Comparison of ENCODE assay signal across 8 cellular contexts in genomic region chrX:9465380-9466114, GRCh38.
A peak's percentile ranks its signal among the peaks of the same experiment; 100 is the strongest.
DNase-seq lines count a peak whose midpoint lies in the region; ATAC-seq and TF ChIP-seq lines count a peak whose summit lies in the region.

No MANE protein-coding gene starts in this region.

- H3K9ac ChIP-seq in stomach smooth muscle (ENCODE audit: low read length in 2 of 2) = peak overlapping the region; percentile 57 to 62

- DNase-seq in GM12865 (ENCODE audit: low read depth) (peak; percentile 22), T-helper 22 cell (ENCODE audit: low read depth) (peak; percentile 11), memory B cell (ENCODE audit: low spot score in 2 of 2) (peak; percentile 43 to 51), epidermal melanocyte (ENCODE audit: insufficient read length, low spot score) (no peak), NCI-H2196 treated with DMSO at 0.1 percent for 48 hours (lab: John Stamatoyannopoulos, UW; ENCODE audit: unreplicated experiment) (no peak)
- peak in 1 of 2 donors; percentile 19 for DNase-seq in central memory CD8-positive, alpha-beta T cell (ENCODE audit: low spot score in 2 of 2)

- H3K4me3 ChIP-seq in GM12865 (ENCODE audit: low read depth, low read length) = peak overlapping the region; percentile 71
- peak overlapping the region; percentile 49 to 69 for H3K4me3 ChIP-seq in stomach smooth muscle (ENCODE audit: low read length in 2 of 2)

- peak; percentile 25 for ATAC-seq in HG02885 (IDR thresholded peaks at IDR 0.05; ENCODE audit: poor library complexity, unreplicated experiment)
- ATAC-seq in central memory CD8-positive, alpha-beta T cell (replicated peaks; ENCODE audit: extremely low read depth, poor library complexity, severe bottlenecking) = peak; percentile 37
- ATAC-seq in memory B cell (ENCODE audit: low read depth) = peak; percentile 37

- peaks cover 0 to 3% of the 10 kb centered on the region in 2 donors for H3K27me3 ChIP-seq in stomach smooth muscle (ENCODE audit: control insufficient read depth in 1 of 2, insufficient read depth in 2 of 2, low read length in 2 of 2)

- H3K27ac Mint-ChIP-seq in central memory CD8-positive, alpha-beta T cell (ENCODE audit: low read depth) = no peak overlapping the region
- no peak overlapping the region for H3K27ac Mint-ChIP-seq in memory B cell

- H3K4me1 Mint-ChIP-seq in central memory CD8-positive, alpha-beta T cell = peaks cover 39% of the 10 kb centered on the region
- H3K4me1 Mint-ChIP-seq in memory B cell = peaks cover 20% of the 10 kb centered on the region

- H3K4me1 ChIP-seq in stomach smooth muscle (ENCODE audit: control insufficient read depth, insufficient read depth, low read length) = peaks cover 19% of the 10 kb centered on the region

- H3K4me3 Mint-ChIP-seq in central memory CD8-positive, alpha-beta T cell = peak overlapping the region; percentile 63
- peak overlapping the region; percentile 75 for H3K4me3 Mint-ChIP-seq in memory B cell

- H3K36me3 Mint-ChIP-seq in central memory CD8-positive, alpha-beta T cell (ENCODE audit: insufficient read depth) = peaks cover 14% of the 10 kb centered on the region
- peaks cover 7% of the 10 kb centered on the region for H3K36me3 Mint-ChIP-seq in memory B cell

- peak overlapping the region; percentile 60 for H3K27ac ChIP-seq in stomach smooth muscle (ENCODE audit: low read length)

- H3K27me3 Mint-ChIP-seq in central memory CD8-positive, alpha-beta T cell = no peaks in the 10 kb centered on the region
- no peaks in the 10 kb centered on the region for H3K27me3 Mint-ChIP-seq in memory B cell

- H3K36me3 ChIP-seq in stomach smooth muscle (ENCODE audit: control insufficient read depth in 2 of 2, insufficient read depth in 2 of 2, low read length in 2 of 2) = no peaks in the 10 kb centered on the region

- no peaks in the 10 kb centered on the region for H3K9me3 ChIP-seq in stomach smooth muscle (ENCODE audit: control insufficient read depth in 2 of 2, low read length in 2 of 2)

- TF ChIP-seq CTCF in GM12865 (IDR thresholded peaks at IDR 0.05; ENCODE audit: insufficient read depth, low read depth, low read length, missing control alignments) = no peak

- no peaks in the 10 kb centered on the region for H3K9me3 Mint-ChIP-seq in central memory CD8-positive, alpha-beta T cell
- no peaks in the 10 kb centered on the region for H3K9me3 Mint-ChIP-seq in memory B cell

Comparison
In these comparisons a context has a peak if more than half of its experiments do, and no peak if none do; other contexts are left out.
1. DNase-seq: peak in GM12865 (single experiment), T-helper 22 cell (single experiment) and memory B cell (2 of 2); none in epidermal melanocyte (single experiment) and NCI-H2196 treated with DMSO at 0.1 percent for 48 hours (single experiment).
2. Peak in every context shown above with its lines, with median percentiles within 50 percentile points of each other: ATAC-seq.